In the genomic region with DNA sequence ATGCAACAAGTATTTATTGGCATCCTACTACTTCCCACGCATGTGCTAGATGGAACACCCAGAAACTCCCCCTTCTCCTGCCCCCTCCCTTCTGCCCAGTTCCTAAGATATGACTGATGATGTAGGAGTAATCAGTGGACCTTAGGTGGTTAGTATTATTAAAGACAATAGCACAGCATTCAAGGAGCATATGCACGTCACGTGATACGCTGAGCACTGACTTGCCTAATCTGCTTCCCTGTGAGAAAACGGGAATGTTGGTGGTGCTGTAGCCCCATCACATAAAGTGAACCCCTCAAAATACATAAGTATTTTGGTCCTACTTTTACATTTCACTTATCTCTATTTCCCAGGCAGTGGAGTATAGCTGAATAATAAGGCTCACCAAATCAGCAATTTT, we compare ENCODE assay signal across 25 cellular contexts. TPM values are rescaled to one million over a fixed set of nuclear protein-coding genes. Genes with fewer than 3 reads are reported as not detected.
"Had no signal": no experiment of that assay in that cellular context is flagged by ENCODE, and none has a peak within 500 bp of the region (broad histone marks: within the 10 kb centered on the region; RNA-seq: fewer than 3 reads in every experiment).

No MANE protein-coding gene starts in this region.

- H3K79me2 ChIP-seq: hepatocyte, parathyroid adenoma had no signal

- FAIRE-seq: small intestine had no signal

- H3K27me3 ChIP-seq: neural progenitor cell, sigmoid colon had no signal

- H3K9me3 ChIP-seq: left ventricle myocardium inferior, neutrophil, sigmoid colon, spleen, suprapubic skin, thoracic aorta, tibial artery, upper lobe of right lung had no signal

- DNase-seq: left ventricle myocardium inferior; mesendoderm; naive B cell; natural killer cell; nephron progenitor cell; occipital lobe; right cardiac atrium; sigmoid colon; small intestine; spleen; stimulated activated CD4-positive, alpha-beta T cell treated with anti-CD3 and anti-CD28 coated beads, Interleukin-4, amount 100 ng/mL, for 24 hours; stimulated activated naive CD4-positive, alpha-beta T cell; tibial artery; upper lobe of right lung had no signal

- H2AFZ ChIP-seq: hepatocyte, neural progenitor cell, parathyroid adenoma had no signal

- H3K36me3 ChIP-seq: left ventricle myocardium inferior, neural progenitor cell, neutrophil, sigmoid colon, spleen, suprapubic skin, thoracic aorta, tibial artery, upper lobe of right lung had no signal

- H3K4me2 ChIP-seq: hepatocyte, neural progenitor cell had no signal

- H3K9ac ChIP-seq: neural progenitor cell, parathyroid adenoma had no signal

- H3K4me1 ChIP-seq: left ventricle myocardium inferior, parathyroid adenoma, sigmoid colon, spleen, suprapubic skin, tibial artery, upper lobe of right lung had no signal

- H3K27ac ChIP-seq: hepatocyte, left ventricle myocardium inferior, neural progenitor cell, neutrophil, parathyroid adenoma, sigmoid colon, spleen, suprapubic skin, thoracic aorta, tibial artery, upper lobe of right lung had no signal

- H3K4me3 ChIP-seq: hepatocyte, left ventricle myocardium inferior, lung, neural progenitor cell, sigmoid colon, spleen, suprapubic skin, thoracic aorta, tibial artery, upper lobe of right lung had no signal

RNA-seq across cellular contexts. Expression of a gene that starts 12.4 kb away (rescaled TPM):
- total RNA-seq: left ventricle myocardium inferior, natural killer cell, occipital lobe, osteocyte, pulmonary artery endothelial cell, renal cortical epithelial cell, right cardiac atrium, spleen, subcutaneous adipose tissue, thoracic aorta, upper lobe of right lung had no signal
- polyA plus RNA-seq: spleen had no signal
